Comparison of ENCODE assay signal across 3 cellular contexts in the genomic region with DNA sequence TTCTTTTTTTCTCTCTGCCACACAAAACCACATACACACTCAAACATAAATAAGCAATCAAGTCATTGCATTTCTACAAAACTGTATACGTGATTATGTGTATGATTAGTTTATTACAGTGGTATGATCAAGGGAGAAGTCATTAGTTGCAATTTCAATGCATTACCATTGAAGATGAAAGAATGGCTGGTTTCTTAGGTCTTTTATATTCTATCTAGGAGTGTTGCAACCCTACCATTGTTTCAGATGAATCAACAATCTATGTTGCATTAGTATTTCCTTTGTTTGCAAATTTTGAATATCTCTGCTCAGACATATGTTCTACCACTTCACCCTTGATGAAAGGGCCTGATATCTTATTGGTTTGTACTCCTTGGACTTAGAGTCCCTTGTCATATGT.
A peak's percentile ranks its signal among the peaks of the same experiment; 100 is the strongest.
TF ChIP-seq lines count a peak whose summit lies in the region.

No MANE protein-coding gene starts in this region.

TF ChIP-seq in A549, 52 proteins besides CTCF, POLR2A, EP300 and RAD21:
- TF ChIP-seq NFE2L2 (conservative IDR thresholded peaks at IDR 0.05; ENCODE audit: low read length) (no peak), CEBPB (IDR thresholded peaks at IDR 0.05) (0 out of 4 replicates have a peak, but pooled peaks of 1 of the 2 experiments have one; percentile 24)

TF ChIP-seq in Ishikawa, 13 proteins besides CTCF, POLR2A, EP300 and RAD21 (continued from another document):
- TF ChIP-seq CEBPB (IDR thresholded peaks at IDR 0.05) = 0 out of 2 replicates have a peak, but pooled peaks have one; percentile 28

TF ChIP-seq in endothelial cell of umbilical vein, 7 proteins besides CTCF, POLR2A, EP300 and RAD21:
- TF ChIP-seq GATA2 (IDR thresholded peaks at IDR 0.05; ENCODE audit: insufficient read depth, insufficient read length, low read depth, low read length) = no peak
- TF ChIP-seq MYC (IDR thresholded peaks at IDR 0.05; ENCODE audit: low read depth, low read length) = no peak
- TF ChIP-seq EZH2 (IDR thresholded peaks at IDR 0.05; ENCODE audit: borderline replicate concordance, low read depth, low read length, severe bottlenecking) = no peak
- TF ChIP-seq, protein P1, sequence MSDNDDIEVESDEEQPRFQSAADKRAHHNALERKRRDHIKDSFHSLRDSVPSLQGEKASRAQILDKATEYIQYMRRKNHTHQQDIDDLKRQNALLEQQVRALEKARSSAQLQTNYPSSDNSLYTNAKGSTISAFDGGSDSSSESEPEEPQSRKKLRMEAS (IDR thresholded peaks at IDR 0.05; ENCODE audit: insufficient read depth, insufficient read length) = no peak
- no peak for TF ChIP-seq POLR2AphosphoS5 (IDR thresholded peaks at IDR 0.05; ENCODE audit: insufficient read depth, low read depth, low read length)
- TF ChIP-seq FOS (IDR thresholded peaks at IDR 0.05; ENCODE audit: borderline replicate concordance, insufficient read depth, low read length) = no peak
- TF ChIP-seq JUN (IDR thresholded peaks at IDR 0.05; ENCODE audit: borderline replicate concordance, insufficient read depth, insufficient read length, low read depth) = no peak
TF ChIP-seq in endothelial cell of umbilical vein: peak in this region for 0.
